In genomic region chr16:23670137-23670776, GRCh38 we compare ENCODE assay signal across 10 cellular contexts. TPM values are rescaled to one million over a fixed set of nuclear protein-coding genes. Genes with fewer than 3 reads are reported as not detected.
DNase-seq lines count a peak whose midpoint lies in the region; ATAC-seq and TF ChIP-seq lines count a peak whose summit lies in the region.
"Had no signal": no experiment of that assay in that cellular context is flagged by ENCODE, and none has a peak within 500 bp of the region (broad histone marks: within the 10 kb centered on the region; RNA-seq: fewer than 3 reads in every experiment).

No MANE protein-coding gene starts in this region.

- H3K9me3 Mint-ChIP-seq in CD4-positive, CD25-positive, alpha-beta regulatory T cell: no peaks in the 10 kb centered on the region

- H3K4me1 Mint-ChIP-seq in CD4-positive, CD25-positive, alpha-beta regulatory T cell: peaks cover 7 to 22% (median 12%) of the 10 kb centered on the region in 4 donors

- peak overlapping the region in 1 of 4 donors; percentile 37 for H3K4me3 Mint-ChIP-seq in CD4-positive, CD25-positive, alpha-beta regulatory T cell

- TF ChIP-seq CTCF in WERI-Rb-1 (IDR thresholded peaks at IDR 0.05; ENCODE audit: low read depth, low read length): no peak

- peak; percentile 74 to 84 for ATAC-seq in CD4-positive, CD25-positive, alpha-beta regulatory T cell (ENCODE audit: low read depth in 2 of 2)
- peak; percentile 80 for ATAC-seq in GM19397 (IDR thresholded peaks at IDR 0.05; ENCODE audit: unreplicated experiment)
- ATAC-seq in HG03432 (IDR thresholded peaks at IDR 0.05; ENCODE audit: unreplicated experiment): peak; percentile 97

- no peak overlapping the region for H3K4me3 ChIP-seq in CD4-positive, CD25-positive, alpha-beta regulatory T cell (ENCODE audit: low read depth, low read length)
- no peak overlapping the region for H3K4me3 ChIP-seq in WERI-Rb-1 (ENCODE audit: low read depth, low read length)

- DNase-seq in CD4-positive, CD25-positive, alpha-beta regulatory T cell: peak in 1 of 3 donors; percentile 71
- DNase-seq in astrocyte of the hippocampus (ENCODE audit: low read depth, low spot score): peak; percentile 77
- peak; percentile 22 to 52 for DNase-seq in stimulated activated CD8-positive, alpha-beta memory T cell treated with anti-CD3 and anti-CD28 coated beads, Interleukin-7, amount 100 ng/mL, for 48 hours (ENCODE audit: extremely low read depth in 1 of 2, low read depth in 1 of 2)
- DNase-seq in GOT3 (lab: John Stamatoyannopoulos, UW): no peak
- DNase-seq in NCI-H524 (lab: John Stamatoyannopoulos, UW): no peak
- no peak for DNase-seq in WERI-Rb-1

- H3K36me3 Mint-ChIP-seq in CD4-positive, CD25-positive, alpha-beta regulatory T cell: peaks cover 54% of the 10 kb centered on the region

- no peaks in the 10 kb centered on the region for H3K4me1 ChIP-seq in CD4-positive, CD25-positive, alpha-beta regulatory T cell (ENCODE audit: control insufficient read depth, insufficient read depth, low read length, poor library complexity, severe bottlenecking)

- no peak overlapping the region for H3K27ac ChIP-seq in CD4-positive, CD25-positive, alpha-beta regulatory T cell (ENCODE audit: insufficient read depth, low read length, poor library complexity, severe bottlenecking)
- H3K27ac ChIP-seq in WERI-Rb-1: no peak overlapping the region
- H3K27ac ChIP-seq: HL-60 had no signal

- no peaks in the 10 kb centered on the region for H3K27me3 ChIP-seq in CD4-positive, CD25-positive, alpha-beta regulatory T cell (ENCODE audit: control insufficient read depth, insufficient read depth, low read length)
- H3K27me3 ChIP-seq in WERI-Rb-1 (ENCODE audit: insufficient read depth, low read depth, severe bottlenecking): no peaks in the 10 kb centered on the region

- peak overlapping the region in 1 of 3 donors; percentile 86 for H3K27ac Mint-ChIP-seq in CD4-positive, CD25-positive, alpha-beta regulatory T cell

- no peaks in the 10 kb centered on the region for H3K27me3 Mint-ChIP-seq in CD4-positive, CD25-positive, alpha-beta regulatory T cell

- no peaks in the 10 kb centered on the region for H3K9me3 ChIP-seq in CD4-positive, CD25-positive, alpha-beta regulatory T cell (ENCODE audit: control insufficient read depth in 2 of 2, low read length in 2 of 2)
- no peaks in the 10 kb centered on the region for H3K9me3 ChIP-seq in WERI-Rb-1 (ENCODE audit: severe bottlenecking)

- H3K36me3 ChIP-seq in CD4-positive, CD25-positive, alpha-beta regulatory T cell (ENCODE audit: control insufficient read depth, insufficient read depth, low read length): peaks cover 56% of the 10 kb centered on the region
- H3K36me3 ChIP-seq in WERI-Rb-1: peaks cover 70% of the 10 kb centered on the region

RNA-seq across cellular contexts. Expression of gene PLK1, which starts 8.4 kb away (rescaled TPM):
- 1.6 TPM for total RNA-seq in CD4-positive, CD25-positive, alpha-beta regulatory T cell
- polyA plus RNA-seq in CD4-positive, CD25-positive, alpha-beta regulatory T cell: 1 to 10 TPM; 1.4 to 4.2 (median 2.8) TPM

RNA-seq across cellular contexts. Expression of gene DCTN5, which starts 29.0 kb away (rescaled TPM):
- 63.4 TPM for total RNA-seq in CD4-positive, CD25-positive, alpha-beta regulatory T cell
- polyA plus RNA-seq in CD4-positive, CD25-positive, alpha-beta regulatory T cell: 10 to 100 TPM; 59.7 to 91.8 (median 73.7) TPM

RNA-seq across cellular contexts. Expression of gene PALB2, which starts 29.1 kb away (rescaled TPM):
- total RNA-seq in CD4-positive, CD25-positive, alpha-beta regulatory T cell: 8.1 TPM
- 1 to 10 TPM; 4.5 to 6.7 (median 5.8) TPM for polyA plus RNA-seq in CD4-positive, CD25-positive, alpha-beta regulatory T cell

RNA-seq across cellular contexts. Expression of gene ERN2, which starts 42.8 kb away (rescaled TPM):
- not detected for total RNA-seq in CD4-positive, CD25-positive, alpha-beta regulatory T cell
- polyA plus RNA-seq in CD4-positive, CD25-positive, alpha-beta regulatory T cell: not detected
- total RNA-seq: dermis microvascular lymphatic vessel endothelial cell had no signal

Comparison
In these comparisons a context has a peak if more than half of its experiments do, and no peak if none do; other contexts are left out.
1. DNase-seq: peak in astrocyte of the hippocampus (single experiment) and stimulated activated CD8-positive, alpha-beta memory T cell treated with anti-CD3 and anti-CD28 coated beads, Interleukin-7, amount 100 ng/mL, for 48 hours (2 of 2); none in GOT3 (single experiment), NCI-H524 (0 of 2) and WERI-Rb-1 (single experiment).
2. Peak in every context shown above with its lines, with median percentiles within 50 percentile points of each other: ATAC-seq.